ENCODE assay signal across 33 cellular contexts in genomic region chr7:42090806-42091205, GRCh38.
DNase-seq lines count a peak whose midpoint lies in the region; ATAC-seq, FAIRE-seq and TF ChIP-seq lines count a peak whose summit lies in the region.
"Had no signal": no experiment of that assay in that cellular context is flagged by ENCODE, and none has a peak within 500 bp of the region (broad histone marks: within the 10 kb centered on the region; RNA-seq: fewer than 3 reads in every experiment).

No MANE protein-coding gene starts in this region.

- peak overlapping the region; percentile 43 for H3K4me3 Mint-ChIP-seq in neural crest cell
- H3K4me3 Mint-ChIP-seq: activated naive CD4-positive, alpha-beta T cell treated with anti-CD3 and anti-CD28 coated beads for 36 hours; activated T-helper 1 cell treated with anti-CD3 and anti-CD28 coated beads, Interleukin-12 subunit alpha, Interleukin-12 subunit beta, Interleukin-2, Interleukin-4 antibody, amounts not matched to agents 30 ng/mL and 10 ng/mL and 1 ng/mL, durations not matched to agents 14 hours and 24 hours and 36 hours; CD4-positive, alpha-beta memory T cell; natural killer cell; stimulated activated effector memory CD8-positive, alpha-beta T cell treated with anti-CD3 and anti-CD28 coated beads, Interleukin-12 subunit alpha, Interleukin-12 subunit beta, amount 100 ng/mL, for 72 hours had no signal

- H3K27me3 Mint-ChIP-seq in neural crest cell (ENCODE audit: low read depth) = no peaks in the 10 kb centered on the region

- CTCF ChIA-PET in AG04450 (lab: Charles Lee) (interaction anchor here (0.6 to 1.8 kb wide), 3 partner anchors 12 to 19 kb away, joined by 3 to 7 read pairs (median 6); no protein-coding TSS in a partner anchor), PC-3 (lab: Charles Lee) (no interaction called here)

- H3K9ac ChIP-seq in PC-3 (ENCODE audit: low read length) = peak overlapping the region; percentile 83

- no peaks in the 10 kb centered on the region for H3K9me3 Mint-ChIP-seq in neural crest cell
- H3K9me3 Mint-ChIP-seq: activated naive CD4-positive, alpha-beta T cell treated with anti-CD3 and anti-CD28 coated beads for 36 hours; activated T-helper 1 cell treated with anti-CD3 and anti-CD28 coated beads, Interleukin-12 subunit alpha, Interleukin-12 subunit beta, Interleukin-2, Interleukin-4 antibody, amounts not matched to agents 30 ng/mL and 10 ng/mL and 1 ng/mL, durations not matched to agents 14 hours and 24 hours and 36 hours; natural killer cell had no signal

- no peaks in the 10 kb centered on the region for H3F3A ChIP-seq in PC-3 (ENCODE audit: low read length, unreplicated experiment)

- H3K27me3 ChIP-seq in AG04450 (ENCODE audit: control insufficient read depth, insufficient read depth, low read length) (no peaks in the 10 kb centered on the region), PC-3 (ENCODE audit: low read length) (no peaks in the 10 kb centered on the region), small intestine (ENCODE audit: control insufficient read depth in 2 of 2, insufficient read depth in 2 of 2, low read length in 2 of 2) (no peaks in the 10 kb centered on the region)
- H3K27me3 ChIP-seq: adrenal gland, body of pancreas, ovary, right atrium auricular region, suprapubic skin had no signal

- BruUV-seq in PC-3 (replicated peaks; lab: Mats Ljungman, UMichigan) = no TSS peak

- peaks cover 13% of the 10 kb centered on the region for H3K36me3 Mint-ChIP-seq in neural crest cell (ENCODE audit: low read depth)
- H3K36me3 Mint-ChIP-seq: CD4-positive, alpha-beta memory T cell; natural killer cell; stimulated activated effector memory CD8-positive, alpha-beta T cell treated with anti-CD3 and anti-CD28 coated beads, Interleukin-12 subunit alpha, Interleukin-12 subunit beta, amount 100 ng/mL, for 72 hours had no signal

- DNase-seq in AG04450 (ENCODE audit: low read depth, low spot score) (no peak), PC-3 (no peak), iPS DF 19.7 (ENCODE audit: low read depth, low spot score) (peak; percentile 28), neural crest cell (ENCODE audit: low read depth, low spot score) (no peak), NCI-H2196 treated with DMSO at 0.1 percent for 48 hours (lab: John Stamatoyannopoulos, UW; ENCODE audit: unreplicated experiment) (no peak), small intestine (no peak), activated T-cell treated with anti-CD3 and anti-CD28 coated beads for 4 hours (no peak)
- DNase-seq: activated CD4-positive, alpha-beta T cell treated with anti-CD3 and anti-CD28 coated beads, Interleukin-2, amount 50 U/mL, for 4 hours; activated CD4-positive, CD25-positive, alpha-beta regulatory T cell; activated naive CD4-positive, alpha-beta T cell treated with anti-CD3 and anti-CD28 coated beads for 36 hours; adrenal gland; body of pancreas; CD4-positive, alpha-beta memory T cell; Kasumi-1; left cardiac atrium; midbrain; natural killer cell; NCI-H187; NCI-H2171; NCI-H524 treated with DMSO at 0.1 percent for 48 hours; ovary; PC-9; SIG-M5; stimulated activated CD4-positive, alpha-beta T cell treated with anti-CD3 and anti-CD28 coated beads, Interleukin-12 subunit alpha, Interleukin-12 subunit beta, amount 100 ng/mL, for 4 hours; stimulated activated CD4-positive, alpha-beta T cell treated with anti-CD3 and anti-CD28 coated beads, Interleukin-4, amount 100 ng/mL, for 24 hours; SW 1271; T1000 had no signal

- peak overlapping the region; percentile 43 for H3K27ac Mint-ChIP-seq in neural crest cell (ENCODE audit: unreplicated experiment)
- H3K27ac Mint-ChIP-seq: activated naive CD4-positive, alpha-beta T cell treated with anti-CD3 and anti-CD28 coated beads for 36 hours; activated T-helper 1 cell treated with anti-CD3 and anti-CD28 coated beads, Interleukin-12 subunit alpha, Interleukin-12 subunit beta, Interleukin-2, Interleukin-4 antibody, amounts not matched to agents 30 ng/mL and 10 ng/mL and 1 ng/mL, durations not matched to agents 14 hours and 24 hours and 36 hours; CD4-positive, alpha-beta memory T cell; natural killer cell; stimulated activated effector memory CD8-positive, alpha-beta T cell treated with anti-CD3 and anti-CD28 coated beads, Interleukin-12 subunit alpha, Interleukin-12 subunit beta, amount 100 ng/mL, for 72 hours had no signal

- 88 to 93% (median 90%) methylated on average over 5 of the region's 5 CpGs for WGBS in small intestine, 3 donors

- H3K36me3 ChIP-seq in PC-3 (ENCODE audit: low read depth, low read length) = no peaks in the 10 kb centered on the region
- H3K36me3 ChIP-seq in small intestine (ENCODE audit: control insufficient read depth in 2 of 2, insufficient read depth in 2 of 2, low read length in 2 of 2) = no peaks in the 10 kb centered on the region
- H3K36me3 ChIP-seq: adrenal gland, ovary, right atrium auricular region, suprapubic skin had no signal

- intact Hi-C loops in PC-3 (cut with micrococcal nuclease) = loop anchor here (1.0 to 5.0 kb wide), 4 partner anchors 13 to 146 kb away; partner anchors contain the start of gene GLI3

- peaks cover 7% of the 10 kb centered on the region; the same call in 1 of the 2 replicates for H3K79me2 ChIP-seq in PC-3 (ENCODE audit: low read length)

- H2AFZ ChIP-seq in PC-3 (ENCODE audit: low read length) = no peak overlapping the region

- H3K4me1 Mint-ChIP-seq in neural crest cell = peaks cover 81% of the 10 kb centered on the region
- H3K4me1 Mint-ChIP-seq: CD4-positive, alpha-beta memory T cell; stimulated activated effector memory CD8-positive, alpha-beta T cell treated with anti-CD3 and anti-CD28 coated beads, Interleukin-12 subunit alpha, Interleukin-12 subunit beta, amount 100 ng/mL, for 72 hours had no signal

- H3K4me1 ChIP-seq in PC-3 (ENCODE audit: insufficient read depth, low read length) (peaks cover 47% of the 10 kb centered on the region), small intestine (ENCODE audit: control insufficient read depth in 2 of 2, insufficient read depth in 1 of 2, low read depth in 1 of 2, low read length in 1 of 2) (no peaks in the 10 kb centered on the region)
- H3K4me1 ChIP-seq: adrenal gland, body of pancreas, right atrium auricular region had no signal

- H4K20me1 ChIP-seq in PC-3 (ENCODE audit: low read length) = no peaks in the 10 kb centered on the region

- TF ChIP-seq CTCF in AG04450 (IDR thresholded peaks at IDR 0.05; ENCODE audit: low read depth, low read length) = no peak
- no peak for TF ChIP-seq CTCF in PC-3 (conservative IDR thresholded peaks at IDR 0.05; ENCODE audit: low read depth, low read length)
- TF ChIP-seq CTCF in neural crest cell (conservative IDR thresholded peaks at IDR 0.05) = no peak

- peak overlapping the region; percentile 38 for H3K4me2 ChIP-seq in PC-3 (ENCODE audit: low read length)
- H3K4me2 ChIP-seq: PC-9 had no signal

- H3K9me3 ChIP-seq in AG04450 (ENCODE audit: control insufficient read depth, insufficient read depth, low read length) (no peaks in the 10 kb centered on the region), PC-3 (ENCODE audit: low read length) (no peaks in the 10 kb centered on the region), small intestine (ENCODE audit: control insufficient read depth, low read depth) (no peaks in the 10 kb centered on the region)
- H3K9me3 ChIP-seq: adrenal gland, body of pancreas, ovary, right atrium auricular region, suprapubic skin had no signal

- H3K9me2 ChIP-seq in PC-3 (replicated peaks; ENCODE audit: low read length) = no peaks in the 10 kb centered on the region

- no peak overlapping the region for H3K4me3 ChIP-seq in AG04450 (ENCODE audit: low read depth, low read length)
- no peak overlapping the region for H3K4me3 ChIP-seq in PC-3 (ENCODE audit: low read length)
- no peak overlapping the region for H3K4me3 ChIP-seq in small intestine (ENCODE audit: low read depth in 1 of 2, low read length in 2 of 2)
- H3K4me3 ChIP-seq: adrenal gland, body of pancreas, ovary, PC-9, right atrium auricular region, suprapubic skin had no signal

- H3K27ac ChIP-seq in AG04450 (ENCODE audit: low read depth, low read length) (peak overlapping the region; percentile 39), PC-3 (ENCODE audit: low read length) (peak overlapping the region; percentile 96), small intestine (ENCODE audit: low read depth in 1 of 2, low read length in 1 of 2) (no peak overlapping the region)
- H3K27ac ChIP-seq: adrenal gland, body of pancreas, ovary, PC-9, right atrium auricular region, suprapubic skin had no signal

- ATAC-seq in PC-3 (no peak), HG02852 (IDR thresholded peaks at IDR 0.05; ENCODE audit: unreplicated experiment) (no peak)
- ATAC-seq: body of pancreas; left cardiac atrium; natural killer cell; stimulated activated effector memory CD8-positive, alpha-beta T cell treated with anti-CD3 and anti-CD28 coated beads, Interleukin-12 subunit alpha, Interleukin-12 subunit beta, amount 100 ng/mL, for 72 hours had no signal

- POLR2A ChIA-PET in AG04450 (lab: Yijun Ruan, JAX) (no interaction called here), PC-3 (lab: Charles Lee; ENCODE audit: unreplicated experiment) (interaction anchor here (0.6 kb wide), 1 partner anchor 510 kb away, joined by 3 read pairs; no protein-coding TSS in a partner anchor)

- FAIRE-seq in small intestine (lab: Jason Lieb, UNC) = no peak
- FAIRE-seq: HepG2 had no signal

Comparison
In these comparisons a context has a peak if more than half of its experiments do, and no peak if none do; other contexts are left out.
1. H3K27ac ChIP-seq: peak in AG04450 (single experiment) and PC-3 (single experiment); none in small intestine (0 of 2).